ENCODE assay signal across 8 cellular contexts in genomic region chr7:47361746-47362215, GRCh38.
DNase-seq lines count a peak whose midpoint lies in the region; ATAC-seq and TF ChIP-seq lines count a peak whose summit lies in the region.

No MANE protein-coding gene starts in this region.

- H3K27me3 Mint-ChIP-seq in HFFc6 (ENCODE audit: insufficient read depth) (peaks cover 5% of the 10 kb centered on the region), neural progenitor cell (ENCODE audit: insufficient read depth, low read depth) (no peaks in the 10 kb centered on the region)
- H3K27me3 Mint-ChIP-seq in activated T-cell treated with anti-CD3 and anti-CD28 coated beads, Interleukin-2, amount 50 U/mL, for 4 hours (ENCODE audit: low read depth): no peaks in the 10 kb centered on the region
- no peaks in the 10 kb centered on the region for H3K27me3 Mint-ChIP-seq in CD8-positive, alpha-beta memory T cell

- H3K27ac Mint-ChIP-seq in HFFc6: peak overlapping the region; percentile 62
- H3K27ac Mint-ChIP-seq in CD8-positive, alpha-beta memory T cell: no peak overlapping the region
- H3K27ac Mint-ChIP-seq in neural progenitor cell: no peak overlapping the region

- H4K20me1 ChIP-seq in neural progenitor cell (ENCODE audit: low read depth): no peaks in the 10 kb centered on the region

- DNase-seq in A172 (ENCODE audit: low spot score): peak; percentile 96
- peak; percentile 69 for DNase-seq in HFFc6
- no peak for DNase-seq in activated T-cell treated with anti-CD3 and anti-CD28 coated beads, Interleukin-2, amount 50 U/mL, for 4 hours
- no peak for DNase-seq in right atrium auricular region (ENCODE audit: low spot score)
- no peak for DNase-seq in CD8-positive, alpha-beta memory T cell
- DNase-seq in DMS153 (lab: John Stamatoyannopoulos, UW): no peak
- DNase-seq in neural progenitor cell (ENCODE audit: low spot score): no peak

- H3K36me3 ChIP-seq in right atrium auricular region (no peaks in the 10 kb centered on the region), neural progenitor cell (no peaks in the 10 kb centered on the region)
- H3K36me3 ChIP-seq in CD8-positive, alpha-beta memory T cell (ENCODE audit: insufficient read depth, low read length): no peaks in the 10 kb centered on the region

- peaks cover 5% of the 10 kb centered on the region; the same call in 1 of the 2 replicates for H3K36me3 Mint-ChIP-seq in HFFc6 (ENCODE audit: low read depth)
- H3K36me3 Mint-ChIP-seq in activated T-cell treated with anti-CD3 and anti-CD28 coated beads, Interleukin-2, amount 50 U/mL, for 4 hours (ENCODE audit: insufficient read depth): no peaks in the 10 kb centered on the region
- no peaks in the 10 kb centered on the region for H3K36me3 Mint-ChIP-seq in CD8-positive, alpha-beta memory T cell
- no peaks in the 10 kb centered on the region for H3K36me3 Mint-ChIP-seq in neural progenitor cell

- no peak overlapping the region for H3K4me2 ChIP-seq in neural progenitor cell

- no peak overlapping the region for H3K4me3 Mint-ChIP-seq in HFFc6
- no peak overlapping the region for H3K4me3 Mint-ChIP-seq in activated T-cell treated with anti-CD3 and anti-CD28 coated beads, Interleukin-2, amount 50 U/mL, for 4 hours
- no peak overlapping the region for H3K4me3 Mint-ChIP-seq in CD8-positive, alpha-beta memory T cell
- H3K4me3 Mint-ChIP-seq in neural progenitor cell: no peak overlapping the region

- ATAC-seq in activated T-cell treated with anti-CD3 and anti-CD28 coated beads, Interleukin-2, amount 50 U/mL, for 4 hours: peak; percentile 77 to 83
- ATAC-seq in GM21717 (IDR thresholded peaks at IDR 0.05; ENCODE audit: unreplicated experiment): no peak

- CTCF ChIA-PET in CD8-positive, alpha-beta memory T cell (lab: Charles Lee): no interaction called here

- no peaks in the 10 kb centered on the region for H3K79me2 ChIP-seq in neural progenitor cell (ENCODE audit: low read depth)

- no peaks in the 10 kb centered on the region for H3F3A ChIP-seq in neural progenitor cell (ENCODE audit: low read depth)

- H3K9ac ChIP-seq in neural progenitor cell: no peak overlapping the region

- POLR2A ChIA-PET in CD8-positive, alpha-beta memory T cell (lab: Charles Lee): no interaction called here

- H3K27me3 ChIP-seq in right atrium auricular region (no peaks in the 10 kb centered on the region), neural progenitor cell (no peaks in the 10 kb centered on the region)
- H3K27me3 ChIP-seq in CD8-positive, alpha-beta memory T cell (ENCODE audit: insufficient read depth, low read length, poor library complexity, severe bottlenecking): no peaks in the 10 kb centered on the region

- H3K4me1 Mint-ChIP-seq in HFFc6 (ENCODE audit: low read depth) (no peaks in the 10 kb centered on the region), neural progenitor cell (peaks cover 11% of the 10 kb centered on the region)
- no peaks in the 10 kb centered on the region for H3K4me1 Mint-ChIP-seq in activated T-cell treated with anti-CD3 and anti-CD28 coated beads, Interleukin-2, amount 50 U/mL, for 4 hours (ENCODE audit: low read depth)
- H3K4me1 Mint-ChIP-seq in CD8-positive, alpha-beta memory T cell: peaks cover 0 to 6% (median 0%) of the 10 kb centered on the region in 3 donors

- H3K4me3 ChIP-seq in right atrium auricular region (no peak overlapping the region), neural progenitor cell (no peak overlapping the region)
- no peak overlapping the region for H3K4me3 ChIP-seq in CD8-positive, alpha-beta memory T cell (ENCODE audit: low read length)

- no peak overlapping the region for H2AFZ ChIP-seq in neural progenitor cell (replicated peaks)

- H3K27ac ChIP-seq in right atrium auricular region (peak overlapping the region; percentile 46 to 69), neural progenitor cell (no peak overlapping the region)
- no peak overlapping the region for H3K27ac ChIP-seq in CD8-positive, alpha-beta memory T cell (ENCODE audit: low read depth, low read length)

- H3K4me1 ChIP-seq in right atrium auricular region (peaks cover 0 to 25% of the 10 kb centered on the region in 2 donors), neural progenitor cell (no peaks in the 10 kb centered on the region)
- H3K4me1 ChIP-seq in CD8-positive, alpha-beta memory T cell (ENCODE audit: insufficient read depth, low read length): no peaks in the 10 kb centered on the region

- H3K9me3 ChIP-seq in right atrium auricular region (no peaks in the 10 kb centered on the region), neural progenitor cell (ENCODE audit: low read depth) (no peaks in the 10 kb centered on the region)
- no peaks in the 10 kb centered on the region for H3K9me3 ChIP-seq in CD8-positive, alpha-beta memory T cell (ENCODE audit: low read length)

- TF ChIP-seq CTCF in HFFc6 (IDR thresholded peaks at IDR 0.05): no peak
- no peak for TF ChIP-seq CTCF in right atrium auricular region (IDR thresholded peaks at IDR 0.05)
- no peak for TF ChIP-seq CTCF in neural progenitor cell (IDR thresholded peaks at IDR 0.05)

- H3K9me3 Mint-ChIP-seq in HFFc6 (no peaks in the 10 kb centered on the region), neural progenitor cell (no peaks in the 10 kb centered on the region)
- no peaks in the 10 kb centered on the region for H3K9me3 Mint-ChIP-seq in activated T-cell treated with anti-CD3 and anti-CD28 coated beads, Interleukin-2, amount 50 U/mL, for 4 hours
- H3K9me3 Mint-ChIP-seq in CD8-positive, alpha-beta memory T cell: peaks cover 0 to 2% (median 0%) of the 10 kb centered on the region in 5 donors

Comparison
In these comparisons a context has a peak if more than half of its experiments do, and no peak if none do; other contexts are left out.
1. DNase-seq: peak in A172 (single experiment) and HFFc6 (single experiment); none in activated T-cell treated with anti-CD3 and anti-CD28 coated beads, Interleukin-2, amount 50 U/mL, for 4 hours (single experiment), right atrium auricular region (single experiment), CD8-positive, alpha-beta memory T cell (0 of 5), DMS153 (single experiment) and neural progenitor cell (single experiment).
2. H3K27ac ChIP-seq: peak in right atrium auricular region (2 of 2); none in CD8-positive, alpha-beta memory T cell (single experiment) and neural progenitor cell (single experiment).